8 cellular contexts compared by ENCODE assay signal in genomic region chr2:105769504-105769903, GRCh38. TPM values are rescaled to one million over a fixed set of nuclear protein-coding genes. Genes with fewer than 3 reads are reported as not detected.
DNase-seq lines count a peak whose midpoint lies in the region; ATAC-seq and TF ChIP-seq lines count a peak whose summit lies in the region.

No MANE protein-coding gene starts in this region.

- H2AK5ac ChIP-seq in H9 (ENCODE audit: insufficient read length, low read length) = no peak overlapping the region

- H3K9me3 Mint-ChIP-seq in H9 = no peaks in the 10 kb centered on the region
- H3K9me3 Mint-ChIP-seq in activated naive CD8-positive, alpha-beta T cell treated with anti-CD3 and anti-CD28 coated beads for 36 hours = peaks cover 1% of the 10 kb centered on the region

- no peak overlapping the region for H2BK20ac ChIP-seq in H9 (ENCODE audit: low read depth, low read length, poor library complexity, severe bottlenecking)

- H3K56ac ChIP-seq in H9 (ENCODE audit: insufficient read length, low read depth, low read length) = no peak overlapping the region

- H3K14ac ChIP-seq in H9 (ENCODE audit: insufficient read depth, low read length) = no peak overlapping the region

- H3K27ac Mint-ChIP-seq in H9 = peak overlapping the region in 1 of 3 experiments; percentile 44; a peak in 2 of 7 replicates
- H3K27ac Mint-ChIP-seq in activated naive CD8-positive, alpha-beta T cell treated with anti-CD3 and anti-CD28 coated beads for 36 hours = peak overlapping the region; percentile 84

- H4K5ac ChIP-seq in H9 (ENCODE audit: insufficient read length, low read depth, low read length) = no peak overlapping the region

- in situ Hi-C loops in ACHN (cut with HindIII; ENCODE audit: low pct_ligation_motif_present, low pct_unique_long_range_greater_than_20kb, low sequenced_read_pairs) = no loop called here

- H3K9ac ChIP-seq in H9 (ENCODE audit: extremely low read depth, insufficient read length, low read length) = no peak overlapping the region

- peaks cover 51 to 59% of the 10 kb centered on the region in 2 experiments for H3K4me1 Mint-ChIP-seq in H9
- peaks cover 91% of the 10 kb centered on the region for H3K4me1 Mint-ChIP-seq in activated naive CD8-positive, alpha-beta T cell treated with anti-CD3 and anti-CD28 coated beads for 36 hours

- H3K9me3 ChIP-seq in H9 (ENCODE audit: control insufficient read depth, low read depth, low read length) = no peaks in the 10 kb centered on the region

- peak; percentile 71 for DNase-seq in ACHN
- peak; percentile 56 for DNase-seq in H9
- no peak for DNase-seq in activated naive CD8-positive, alpha-beta T cell treated with anti-CD3 and anti-CD28 coated beads for 36 hours
- peak; percentile 75 for DNase-seq in kidney tubule cell (ENCODE audit: low spot score)
- no peak for DNase-seq in NCI-H2029 treated with DMSO at 0.1 percent for 48 hours (lab: John Stamatoyannopoulos, UW)
- DNase-seq in left colon = no peak
- no peak for DNase-seq in mesenteric fat pad (ENCODE audit: low spot score)
- DNase-seq in NCI-H2171 (lab: John Stamatoyannopoulos, UW) = no peak

- no peaks in the 10 kb centered on the region for H3K27me3 ChIP-seq in H9 (ENCODE audit: insufficient read depth, low read length)

- H4K20me1 ChIP-seq in H9 (ENCODE audit: control insufficient read depth, insufficient read depth, insufficient read length) = no peaks in the 10 kb centered on the region

- H2BK12ac ChIP-seq in H9 (ENCODE audit: insufficient read length, low read depth, low read length) = no peak overlapping the region

- no peak overlapping the region for H3K4me2 ChIP-seq in H9 (ENCODE audit: insufficient read depth, insufficient read length, low read length)

- no peaks in the 10 kb centered on the region for H3K4me1 ChIP-seq in H9 (ENCODE audit: insufficient read depth, low read length)

- H2AFZ ChIP-seq in H9 (ENCODE audit: low read length) = no peak overlapping the region

- H3K23ac ChIP-seq in H9 (ENCODE audit: insufficient read length, low read depth, low read length) = no peak overlapping the region

- TF ChIP-seq CTCF in H9 (conservative IDR thresholded peaks at IDR 0.05) = peak; percentile 47

- no peak overlapping the region for H3T11ph ChIP-seq in H9 (ENCODE audit: low read length)

- intact Hi-C loops in left colon (cut with DNase I, micrococcal nuclease) = no loop called here

- H3K79me1 ChIP-seq in H9 (ENCODE audit: insufficient read depth, low read depth, low read length, poor library complexity, severe bottlenecking) = peaks cover 20% of the 10 kb centered on the region

- no peak overlapping the region for H2BK120ac ChIP-seq in H9 (ENCODE audit: low read depth, low read length, poor library complexity, severe bottlenecking)

- peaks cover 2 to 14% (median 7%) of the 10 kb centered on the region in 3 experiments; a peak in 5 of 7 replicates for H3K36me3 Mint-ChIP-seq in H9 (ENCODE audit: insufficient read depth in 1 of 3, low read depth in 3 of 3)
- peaks cover 55% of the 10 kb centered on the region for H3K36me3 Mint-ChIP-seq in activated naive CD8-positive, alpha-beta T cell treated with anti-CD3 and anti-CD28 coated beads for 36 hours

- H3K23me2 ChIP-seq in H9 (ENCODE audit: insufficient read length, low read depth, low read length, poor library complexity, severe bottlenecking) = no peaks in the 10 kb centered on the region

- no peak overlapping the region for H3K18ac ChIP-seq in H9 (ENCODE audit: insufficient read length, low read depth, low read length)

- no peak overlapping the region for H3K4me3 Mint-ChIP-seq in H9
- no peak overlapping the region for H3K4me3 Mint-ChIP-seq in activated naive CD8-positive, alpha-beta T cell treated with anti-CD3 and anti-CD28 coated beads for 36 hours

- no peak overlapping the region for H4K91ac ChIP-seq in H9 (ENCODE audit: insufficient read length, low read depth, low read length)

- no peak overlapping the region for H4K8ac ChIP-seq in H9 (replicated peaks; ENCODE audit: insufficient read length, low read depth, low read length)

- no peak overlapping the region for H3K4ac ChIP-seq in H9 (ENCODE audit: low read depth, low read length)

- no peaks in the 10 kb centered on the region for H3K27me3 Mint-ChIP-seq in H9 (ENCODE audit: low read depth)
- no peaks in the 10 kb centered on the region for H3K27me3 Mint-ChIP-seq in activated naive CD8-positive, alpha-beta T cell treated with anti-CD3 and anti-CD28 coated beads for 36 hours

- H2BK15ac ChIP-seq in H9 (ENCODE audit: low read depth, low read length) = no peak overlapping the region

- no CpG with 5 or more reads among the region's 9 CpGs for WGBS in H9 (ENCODE audit: extremely low coverage, insufficient read length, low lambda C conversion rate)

- H2BK5ac ChIP-seq in H9 (ENCODE audit: insufficient read length, low read length) = no peak overlapping the region

- peaks cover 26% of the 10 kb centered on the region; the same call in 1 of the 2 replicates for H3K79me2 ChIP-seq in H9 (ENCODE audit: insufficient read depth, low read length)

- ATAC-seq in left colon = no peak

- H3K27ac ChIP-seq in H9 (ENCODE audit: insufficient read length, low read depth, low read length) = no peak overlapping the region

RNA-seq across cellular contexts. Expression of gene NCK2, which starts 24.8 kb away (rescaled TPM):
- total RNA-seq in H9 (2021) (49.2 and 51.0 TPM in 2 replicates), left colon (10 to 100 TPM; 51.8 to 76.6 TPM), mesenteric fat pad (39.7 TPM)
- total RNA-seq in activated naive CD8-positive, alpha-beta T cell treated with anti-CD3 and anti-CD28 coated beads for 36 hours = 10 to 100 TPM; 76.1 to 78.1 TPM

Comparison
In these comparisons a context has a peak if more than half of its experiments do, and no peak if none do; other contexts are left out.
1. DNase-seq: peak in ACHN (single experiment), H9 (single experiment) and kidney tubule cell (single experiment); none in activated naive CD8-positive, alpha-beta T cell treated with anti-CD3 and anti-CD28 coated beads for 36 hours (single experiment), NCI-H2029 treated with DMSO at 0.1 percent for 48 hours (single experiment), left colon (0 of 2), mesenteric fat pad (single experiment) and NCI-H2171 (single experiment).